Comparison of ENCODE assay signal across 12 cellular contexts in genomic region chr17:37492167-37492566, GRCh38. TPM values are rescaled to one million over a fixed set of nuclear protein-coding genes. Genes with fewer than 3 reads are reported as not detected.
DNase-seq lines count a peak whose midpoint lies in the region; ATAC-seq and TF ChIP-seq lines count a peak whose summit lies in the region.
"Had no signal": no experiment of that assay in that cellular context is flagged by ENCODE, and none has a peak within 500 bp of the region (broad histone marks: within the 10 kb centered on the region; RNA-seq: fewer than 3 reads in every experiment).

No MANE protein-coding gene starts in this region.

- peaks cover 21% of the 10 kb centered on the region for H4K20me1 ChIP-seq in PC-9 (ENCODE audit: insufficient read depth)

- H3K9me2 ChIP-seq in PC-9 (ENCODE audit: insufficient read depth) = no peaks in the 10 kb centered on the region

- DNase-seq in HAP-1 (ENCODE audit: low spot score in 2 of 2) (peak in 1 of 2 experiments; percentile 34), PC-9 (no peak), esophagus squamous epithelium (lab: John Stamatoyannopoulos, UW) (no peak), gastrocnemius medialis (no peak)
- no peak for DNase-seq in activated CD4-positive, alpha-beta T cell treated with anti-CD3 and anti-CD28 coated beads for 36 hours
- no peak for DNase-seq in stimulated activated effector memory CD8-positive, alpha-beta T cell treated with anti-CD3 and anti-CD28 coated beads, Interleukin-12 subunit alpha, Interleukin-12 subunit beta, amount 100 ng/mL, for 72 hours (ENCODE audit: low spot score in 2 of 2)
- DNase-seq: immature natural killer cell, NCI-H82, pancreas had no signal

- peaks cover 46% of the 10 kb centered on the region for H3K4me1 Mint-ChIP-seq in activated CD4-positive, alpha-beta T cell treated with anti-CD3 and anti-CD28 coated beads for 36 hours
- H3K4me1 Mint-ChIP-seq in stimulated activated effector memory CD8-positive, alpha-beta T cell treated with anti-CD3 and anti-CD28 coated beads, Interleukin-12 subunit alpha, Interleukin-12 subunit beta, amount 100 ng/mL, for 72 hours = peaks cover 33% of the 10 kb centered on the region

- H3K4me1 ChIP-seq in HAP-1 = peaks cover 39% of the 10 kb centered on the region
- peaks cover 64% of the 10 kb centered on the region for H3K4me1 ChIP-seq in PC-9 (replicated peaks; ENCODE audit: insufficient read depth)
- H3K4me1 ChIP-seq in esophagus squamous epithelium = peaks cover 19 to 76% (median 26%) of the 10 kb centered on the region in 3 donors
- peaks cover 18% of the 10 kb centered on the region for H3K4me1 ChIP-seq in rectal smooth muscle tissue (ENCODE audit: control insufficient read depth, insufficient read depth, low read length)
- peaks cover 22 to 29% of the 10 kb centered on the region in 2 donors for H3K4me1 ChIP-seq in gastrocnemius medialis

- H3K27me3 Mint-ChIP-seq in activated CD4-positive, alpha-beta T cell treated with anti-CD3 and anti-CD28 coated beads for 36 hours = no peaks in the 10 kb centered on the region
- H3K27me3 Mint-ChIP-seq: IgD-negative memory B cell had no signal

- no peak overlapping the region for H3K4me3 Mint-ChIP-seq in activated CD4-positive, alpha-beta T cell treated with anti-CD3 and anti-CD28 coated beads for 36 hours
- no peak overlapping the region for H3K4me3 Mint-ChIP-seq in stimulated activated effector memory CD8-positive, alpha-beta T cell treated with anti-CD3 and anti-CD28 coated beads, Interleukin-12 subunit alpha, Interleukin-12 subunit beta, amount 100 ng/mL, for 72 hours

- peaks cover 61% of the 10 kb centered on the region for H3F3A ChIP-seq in PC-9 (ENCODE audit: insufficient read depth, low read depth)

- peaks cover 69% of the 10 kb centered on the region for H3K79me2 ChIP-seq in PC-9 (ENCODE audit: low read depth)

- POLR2A ChIA-PET in PC-9 (lab: Charles Lee; ENCODE audit: unreplicated experiment) = no interaction called here
- POLR2A ChIA-PET in activated CD4-positive, alpha-beta T cell treated with anti-CD3 and anti-CD28 coated beads for 36 hours (lab: Charles Lee) = no interaction called here

- H3K4me2 ChIP-seq in PC-9 = peak overlapping the region; percentile 98

- no peak overlapping the region for H3K9ac ChIP-seq in rectal smooth muscle tissue (ENCODE audit: low read length)

- intact Hi-C loops in PC-9 (cut with micrococcal nuclease; ENCODE audit: unreplicated experiment) (no loop called here), esophagus squamous epithelium (cut with DNase I) (no loop called here), gastrocnemius medialis (cut with DNase I; ENCODE audit: low total_unique reads) (no loop called here)
- intact Hi-C loops in activated CD4-positive, alpha-beta T cell treated with anti-CD3 and anti-CD28 coated beads for 36 hours (cut with DNase I, micrococcal nuclease) = no loop called here

- 23 to 24% methylated on average over 4 of the region's 4 CpGs for WGBS in esophagus squamous epithelium, 2 donors

- H3K27me3 ChIP-seq in HAP-1 (ENCODE audit: low read depth) (no peaks in the 10 kb centered on the region), PC-9 (ENCODE audit: insufficient read depth, low read depth) (no peaks in the 10 kb centered on the region), esophagus squamous epithelium (no peaks in the 10 kb centered on the region), rectal smooth muscle tissue (ENCODE audit: control insufficient read depth, insufficient read depth, low read length) (no peaks in the 10 kb centered on the region), gastrocnemius medialis (no peaks in the 10 kb centered on the region)
- H3K27me3 ChIP-seq: pancreas had no signal

- no peak overlapping the region for H3K27ac Mint-ChIP-seq in activated CD4-positive, alpha-beta T cell treated with anti-CD3 and anti-CD28 coated beads for 36 hours
- no peak overlapping the region for H3K27ac Mint-ChIP-seq in stimulated activated effector memory CD8-positive, alpha-beta T cell treated with anti-CD3 and anti-CD28 coated beads, Interleukin-12 subunit alpha, Interleukin-12 subunit beta, amount 100 ng/mL, for 72 hours

- H3K36me3 ChIP-seq in HAP-1 (replicated peaks) (no peaks in the 10 kb centered on the region), PC-9 (ENCODE audit: low read depth) (no peaks in the 10 kb centered on the region), esophagus squamous epithelium (no peaks in the 10 kb centered on the region), rectal smooth muscle tissue (ENCODE audit: control insufficient read depth, insufficient read depth, low read length) (no peaks in the 10 kb centered on the region), gastrocnemius medialis (no peaks in the 10 kb centered on the region)
- H3K36me3 ChIP-seq: pancreas had no signal

- no peak overlapping the region for H2AFZ ChIP-seq in PC-9

- H3K27ac ChIP-seq in PC-9 (peak overlapping the region; percentile 66), esophagus squamous epithelium (peak overlapping the region; percentile 90 to 97 (median 92)), rectal smooth muscle tissue (ENCODE audit: low read depth, low read length) (peak overlapping the region; percentile 30), gastrocnemius medialis (peak overlapping the region in 2 of 4 donors; percentile 84 to 99)
- H3K27ac ChIP-seq: pancreas had no signal

- in situ Hi-C loops in HAP-1 (cut with MboI; ENCODE audit: low sequenced_read_pairs) = no loop called here
- in situ Hi-C loops in gastrocnemius medialis (cut with MboI; ENCODE audit: low sequenced_read_pairs in 4 of 4) = no loop called here

- H3K9me3 ChIP-seq in HAP-1 = no peaks in the 10 kb centered on the region
- 0 out of 2 replicates have a peak, but pooled peaks cover 5% of the 10 kb centered on the region for H3K9me3 ChIP-seq in PC-9 (ENCODE audit: insufficient read depth, low read depth)
- no peaks in the 10 kb centered on the region for H3K9me3 ChIP-seq in esophagus squamous epithelium
- no peaks in the 10 kb centered on the region for H3K9me3 ChIP-seq in gastrocnemius medialis
- H3K9me3 ChIP-seq: pancreas had no signal

- TF ChIP-seq POLR2A in esophagus squamous epithelium (IDR thresholded peaks at IDR 0.05) = no peak
- no peak for TF ChIP-seq POLR2A in gastrocnemius medialis (IDR thresholded peaks at IDR 0.05)

- H3K4me3 ChIP-seq in HAP-1 (peak overlapping the region; percentile 56), PC-9 (peak overlapping the region; percentile 87), esophagus squamous epithelium (peak overlapping the region in 2 of 4 donors; percentile 84 to 91), rectal smooth muscle tissue (ENCODE audit: low read length) (no peak overlapping the region), gastrocnemius medialis (no peak overlapping the region)
- H3K4me3 ChIP-seq: pancreas had no signal

- BruUV-seq in PC-9 (replicated peaks; lab: Mats Ljungman, UMichigan) = no TSS peak

- TF ChIP-seq CTCF in PC-9 (conservative IDR thresholded peaks at IDR 0.05) (no peak), esophagus squamous epithelium (IDR thresholded peaks at IDR 0.05) (no peak), gastrocnemius medialis (IDR thresholded peaks at IDR 0.05 in 4 of 5, conservative IDR thresholded peaks at IDR 0.05 in 1 of 5) (no peak)

- ATAC-seq in gastrocnemius medialis = no peak
- no peak for ATAC-seq in GM18520 (IDR thresholded peaks at IDR 0.05; ENCODE audit: unreplicated experiment)
- no peak for ATAC-seq in activated CD4-positive, alpha-beta T cell treated with anti-CD3 and anti-CD28 coated beads for 36 hours
- no peak for ATAC-seq in stimulated activated effector memory CD8-positive, alpha-beta T cell treated with anti-CD3 and anti-CD28 coated beads, Interleukin-12 subunit alpha, Interleukin-12 subunit beta, amount 100 ng/mL, for 72 hours
- ATAC-seq: pancreas had no signal

- H3K36me3 Mint-ChIP-seq in activated CD4-positive, alpha-beta T cell treated with anti-CD3 and anti-CD28 coated beads for 36 hours (ENCODE audit: low read depth) = no peaks in the 10 kb centered on the region
- H3K36me3 Mint-ChIP-seq in stimulated activated effector memory CD8-positive, alpha-beta T cell treated with anti-CD3 and anti-CD28 coated beads, Interleukin-12 subunit alpha, Interleukin-12 subunit beta, amount 100 ng/mL, for 72 hours = no peaks in the 10 kb centered on the region
- H3K36me3 Mint-ChIP-seq: immature natural killer cell had no signal

- no peaks in the 10 kb centered on the region for H3K9me3 Mint-ChIP-seq in activated CD4-positive, alpha-beta T cell treated with anti-CD3 and anti-CD28 coated beads for 36 hours (ENCODE audit: low read depth)
- H3K9me3 Mint-ChIP-seq in stimulated activated effector memory CD8-positive, alpha-beta T cell treated with anti-CD3 and anti-CD28 coated beads, Interleukin-12 subunit alpha, Interleukin-12 subunit beta, amount 100 ng/mL, for 72 hours = no peaks in the 10 kb centered on the region
- H3K9me3 Mint-ChIP-seq: IgD-negative memory B cell had no signal

- CTCF ChIA-PET in PC-9 (lab: Charles Lee) = no interaction called here
- CTCF ChIA-PET in activated CD4-positive, alpha-beta T cell treated with anti-CD3 and anti-CD28 coated beads for 36 hours (lab: Charles Lee) = interaction anchor here (0.6 to 2.1 kb wide), 5 partner anchors 13 to 324 kb away, joined by 3 to 5 read pairs (median 3); no protein-coding TSS in a partner anchor

RNA-seq across cellular contexts. Expression of gene DUSP14, which starts 2.5 kb away (rescaled TPM):
- total RNA-seq in PC-9 (2021) (17.1 and 23.3 TPM in 2 replicates), esophagus squamous epithelium (10 to 100 TPM; 11.4 to 28.8 (median 20.4) TPM), gastrocnemius medialis (10 to 100 TPM; 10.2 to 15.1 (median 11.3) TPM)
- total RNA-seq in activated CD4-positive, alpha-beta T cell treated with anti-CD3 and anti-CD28 coated beads for 36 hours = 10 to 100 TPM; 11.9 to 13.1 TPM

Comparison
In these comparisons a context has a peak if more than half of its experiments do, and no peak if none do; other contexts are left out.
1. H3K4me3 ChIP-seq: peak in HAP-1 (single experiment) and PC-9 (single experiment); none in rectal smooth muscle tissue (single experiment) and gastrocnemius medialis (0 of 4).